15 cellular contexts compared by ENCODE assay signal in genomic region chr12:114935658-114936057, GRCh38.
DNase-seq lines count a peak whose midpoint lies in the region; ATAC-seq and TF ChIP-seq lines count a peak whose summit lies in the region.
"Had no signal": no experiment of that assay in that cellular context is flagged by ENCODE, and none has a peak within 500 bp of the region (broad histone marks: within the 10 kb centered on the region; RNA-seq: fewer than 3 reads in every experiment).

No MANE protein-coding gene starts in this region.

- WGBS in SK-N-SH (ENCODE audit: low lambda C conversion rate), result 100% methylated on average over 2 of the region's 2 CpGs
- WGBS in testis, 2 donors, result 69 to 100% methylated on average over 2 of the region's 2 CpGs

- TF ChIP-seq RAD21 in SK-N-SH (IDR thresholded peaks at IDR 0.05; ENCODE audit: low read length), result peak; percentile 38

- TF ChIP-seq CTCF in SK-N-SH (IDR thresholded peaks at IDR 0.05) (peak; percentile 34), OCI-LY3 (IDR thresholded peaks at IDR 0.05; ENCODE audit: low read depth, low read length) (peak; percentile 45), epithelial cell of proximal tubule (conservative IDR thresholded peaks at IDR 0.05; ENCODE audit: low read depth, low read length) (peak; percentile 41), testis (IDR thresholded peaks at IDR 0.05) (peak in 2 of 3 experiments; percentile 8 to 17)

- no peak overlapping the region for H3K4me2 ChIP-seq in SK-N-SH
- H3K4me2 ChIP-seq in OCI-LY3 (ENCODE audit: low read length), result no peak overlapping the region

- H3K9ac ChIP-seq in SK-N-SH (no peak overlapping the region), OCI-LY3 (ENCODE audit: low read length) (no peak overlapping the region)

- H3K36me3 ChIP-seq in SK-N-SH (replicated peaks in 1 of 2; ENCODE audit: control insufficient read depth in 1 of 2, insufficient read depth in 2 of 2, low read length in 1 of 2), result no peaks in the 10 kb centered on the region
- no peaks in the 10 kb centered on the region for H3K36me3 ChIP-seq in OCI-LY3 (replicated peaks; ENCODE audit: low read depth, low read length)
- H3K36me3 ChIP-seq in testis (ENCODE audit: low read depth, missing control alignments), result no peaks in the 10 kb centered on the region
- H3K36me3 ChIP-seq: Peyer's patch, thoracic aorta had no signal

- no peak for TF ChIP-seq EP300 in SK-N-SH (IDR thresholded peaks at IDR 0.05; ENCODE audit: borderline replicate concordance in 1 of 2, low read depth in 1 of 2, low read length in 1 of 2)

- POLR2A ChIA-PET in SK-N-SH (lab: Yijun Ruan, JAX), result no interaction called here

- H3K79me2 ChIP-seq in SK-N-SH (ENCODE audit: insufficient read depth) (no peaks in the 10 kb centered on the region), OCI-LY3 (ENCODE audit: low read length) (no peaks in the 10 kb centered on the region)

- TF ChIP-seq POLR2A in testis (IDR thresholded peaks at IDR 0.05), result no peak

- CTCF ChIA-PET in SK-N-SH (lab: Yijun Ruan, JAX), result interaction anchor here (0.9 to 1.2 kb wide), 3 partner anchors 9 to 50 kb away, joined by 3 read pairs; no protein-coding TSS in a partner anchor

- no peaks in the 10 kb centered on the region for H3K9me2 ChIP-seq in SK-N-SH

- no peaks in the 10 kb centered on the region for H4K20me1 ChIP-seq in SK-N-SH (ENCODE audit: insufficient read depth)
- no peaks in the 10 kb centered on the region for H4K20me1 ChIP-seq in OCI-LY3 (ENCODE audit: insufficient read depth, low read length)

- H3K4me1 ChIP-seq in SK-N-SH (ENCODE audit: control insufficient read depth in 1 of 2, insufficient read depth in 2 of 2, low read depth in 1 of 2, low read length in 1 of 2) (peaks cover 0 to 14% of the 10 kb centered on the region in 2 experiments; a peak in 1 of 4 replicates), OCI-LY3 (ENCODE audit: low read length) (no peaks in the 10 kb centered on the region), testis (peaks cover 3% of the 10 kb centered on the region)
- H3K4me1 ChIP-seq: Peyer's patch had no signal

- intact Hi-C loops in testis (cut with DNase I; ENCODE audit: low total_unique reads), result no loop called here

- no peaks in the 10 kb centered on the region for H3K27me3 ChIP-seq in SK-N-SH (ENCODE audit: insufficient read depth)
- no peaks in the 10 kb centered on the region for H3K27me3 ChIP-seq in OCI-LY3 (ENCODE audit: low read depth, low read length)
- no peaks in the 10 kb centered on the region for H3K27me3 ChIP-seq in testis
- H3K27me3 ChIP-seq: Peyer's patch had no signal

- no peak overlapping the region for H2AFZ ChIP-seq in SK-N-SH (ENCODE audit: low read depth)
- H2AFZ ChIP-seq in OCI-LY3 (ENCODE audit: low read depth, low read length), result no peak overlapping the region

- 0 out of 2 replicates have a peak, but pooled peaks cover 7% of the 10 kb centered on the region for H3K9me3 ChIP-seq in SK-N-SH
- no peaks in the 10 kb centered on the region for H3K9me3 ChIP-seq in OCI-LY3 (ENCODE audit: insufficient read depth, low read length)
- H3K9me3 ChIP-seq in testis, result no peaks in the 10 kb centered on the region
- H3K9me3 ChIP-seq: thoracic aorta had no signal

- ATAC-seq in SK-N-SH treated with all-trans-retinoic acid at 6 μM for 48 hours, result no peak
- no peak for ATAC-seq in GM21723 (IDR thresholded peaks at IDR 0.05; ENCODE audit: unreplicated experiment)
- no peak for ATAC-seq in GM18498 (IDR thresholded peaks at IDR 0.05; ENCODE audit: unreplicated experiment)
- ATAC-seq: naive thymus-derived CD4-positive, alpha-beta T cell had no signal

- no peak for DNase-seq in SK-N-SH
- no peak for DNase-seq in epithelial cell of proximal tubule (ENCODE audit: low read depth)
- no peak for DNase-seq in testis
- DNase-seq in SHP77 treated with DMSO at 0.1 percent for 48 hours (lab: John Stamatoyannopoulos, UW), result no peak
- DNase-seq: activated CD8-positive, alpha-beta memory T cell treated with anti-CD3 and anti-CD28 coated beads, Interleukin-2, amount 50 U/mL, for 4 hours; erythroblast; immature natural killer cell; naive thymus-derived CD4-positive, alpha-beta T cell; NCI-H2081 treated with DMSO at 0.1 percent for 48 hours; Peyer's patch had no signal

- H3K4me3 ChIP-seq in SK-N-SH (ENCODE audit: low read depth in 2 of 2, low read length in 1 of 2) (no peak overlapping the region), OCI-LY3 (ENCODE audit: low read length) (no peak overlapping the region), epithelial cell of proximal tubule (ENCODE audit: low read depth, low read length) (no peak overlapping the region), testis (no peak overlapping the region)
- H3K4me3 ChIP-seq: Peyer's patch, thoracic aorta had no signal

- H3K27ac ChIP-seq in SK-N-SH (ENCODE audit: low read depth in 2 of 2, low read length in 1 of 2) (no peak overlapping the region), OCI-LY3 (ENCODE audit: low read length) (no peak overlapping the region), testis (no peak overlapping the region)
- H3K27ac ChIP-seq: Peyer's patch, thoracic aorta had no signal

- H3F3A ChIP-seq in SK-N-SH (replicated peaks; ENCODE audit: insufficient read depth), result peaks cover 19% of the 10 kb centered on the region

TF ChIP-seq in SK-N-SH, 30 proteins besides CTCF, POLR2A, EP300 and RAD21:
- peak; percentile 19; the same call in 1 of the 2 replicates for TF ChIP-seq SMC3 (IDR thresholded peaks at IDR 0.05; ENCODE audit: low read depth, low read length)
- no peak for TF ChIP-seq MEF2A (IDR thresholded peaks at IDR 0.05; ENCODE audit: borderline replicate concordance, low read depth)
TF ChIP-seq in SK-N-SH: peak in this region for 1.

TF ChIP-seq in SK-N-SH treated with all-trans-retinoic acid at 6 μM for 48 hours, 23 proteins besides CTCF, POLR2A, EP300 and RAD21 (continues in another document):
- TF ChIP-seq ARNTL (CRISPR knock-in tag; IDR thresholded peaks at IDR 0.05; ENCODE audit: borderline replicate concordance, low read depth) (no peak), CSRNP3 (CRISPR knock-in tag; IDR thresholded peaks at IDR 0.05) (no peak), ZNF70 (CRISPR knock-in tag; IDR thresholded peaks at IDR 0.05) (no peak), ZFP30 (CRISPR knock-in tag; IDR thresholded peaks at IDR 0.05) (no peak), ZFP3 (CRISPR knock-in tag; IDR thresholded peaks at IDR 0.05) (no peak), SNAI2 (CRISPR knock-in tag; IDR thresholded peaks at IDR 0.05) (no peak), ZNF565 (CRISPR knock-in tag; conservative IDR thresholded peaks at IDR 0.05; ENCODE audit: low read depth) (no peak), TCF4 (CRISPR knock-in tag; IDR thresholded peaks at IDR 0.05; ENCODE audit: borderline replicate concordance) (no peak), TOX (CRISPR knock-in tag; IDR thresholded peaks at IDR 0.05; ENCODE audit: borderline replicate concordance) (no peak), ZC3H10 (CRISPR knock-in tag; IDR thresholded peaks at IDR 0.05) (no peak), GLIS3 (CRISPR knock-in tag; IDR thresholded peaks at IDR 0.05) (no peak), CREB5 (CRISPR knock-in tag; IDR thresholded peaks at IDR 0.05; ENCODE audit: low read depth) (no peak), PATZ1 (CRISPR knock-in tag; IDR thresholded peaks at IDR 0.05; ENCODE audit: borderline replicate concordance) (no peak)
